Comparison of ENCODE assay signal across 8 cellular contexts in genomic region chr11:66408488-66409214, GRCh38. TPM values are rescaled to one million over a fixed set of nuclear protein-coding genes. Genes with fewer than 3 reads are reported as not detected.
A peak's percentile ranks its signal among the peaks of the same experiment; 100 is the strongest.
DNase-seq lines count a peak whose midpoint lies in the region; ATAC-seq and TF ChIP-seq lines count a peak whose summit lies in the region.

No MANE protein-coding gene starts in this region.

- ATAC-seq in HG03565 (IDR thresholded peaks at IDR 0.05; ENCODE audit: unreplicated experiment): peak; percentile 60
- ATAC-seq in HG03196 (IDR thresholded peaks at IDR 0.05; ENCODE audit: unreplicated experiment): no peak

- peaks cover 0 to 3% (median 0%) of the 10 kb centered on the region in 4 donors for H3K4me1 ChIP-seq in liver (ENCODE audit: control insufficient read depth in 4 of 4, insufficient read depth in 4 of 4, low read length in 3 of 4)

- no peak overlapping the region for H3K9ac ChIP-seq in liver (ENCODE audit: low read depth in 1 of 2, low read length in 2 of 2)

- no peak overlapping the region for H3K4me3 ChIP-seq in liver (ENCODE audit: low read depth in 1 of 3, low read length in 3 of 3)

- H3K27me3 ChIP-seq in liver (ENCODE audit: control insufficient read depth in 4 of 4, insufficient read depth in 4 of 4, low read length in 3 of 4): peaks cover 0 to 4% (median under 1%) of the 10 kb centered on the region in 4 donors

- DNase-seq in GDM1 (lab: John Stamatoyannopoulos, UW): peak; percentile 63
- peak; percentile 87 for DNase-seq in NCI-H748 treated with DMSO at 0.1 percent for 48 hours (lab: John Stamatoyannopoulos, UW)
- peak; percentile 86 to 99 for DNase-seq in activated CD4-positive, alpha-beta T cell treated with anti-CD3 and anti-CD28 coated beads, Interleukin-2, amount 50 U/mL, for 24 hours (ENCODE audit: low read depth in 1 of 2, low spot score in 1 of 2)
- peak; percentile 62 to 81 for DNase-seq in dermis microvascular lymphatic vessel endothelial cell (ENCODE audit: low read depth in 2 of 2)
- peak; percentile 94 for DNase-seq in stimulated activated CD4-positive, alpha-beta T cell treated with anti-CD3 and anti-CD28 coated beads, Interleukin-4, amount 100 ng/mL, for 1 hour

- H3K36me3 ChIP-seq in liver (ENCODE audit: control insufficient read depth in 4 of 4, insufficient read depth in 3 of 4, low read depth in 1 of 4, low read length in 3 of 4): no peaks in the 10 kb centered on the region

- WGBS in liver: 2% methylated on average over 63 of the region's 63 CpGs

- TF ChIP-seq RAD21 in liver (IDR thresholded peaks at IDR 0.05): peak; percentile 98 to 99

- no peaks in the 10 kb centered on the region for H3K9me3 ChIP-seq in liver (ENCODE audit: control insufficient read depth in 4 of 4, low read length in 3 of 4)

- peak; percentile 100 for TF ChIP-seq CTCF in liver (IDR thresholded peaks at IDR 0.05; ENCODE audit: low read depth, low read length, missing input control)

- H3K27ac ChIP-seq in liver (ENCODE audit: low read depth in 1 of 2, low read length in 2 of 2): no peak overlapping the region

TF ChIP-seq in liver, 16 proteins besides CTCF, POLR2A, EP300 and RAD21:
- peak; percentile 93 for TF ChIP-seq REST (IDR thresholded peaks at IDR 0.05)
- TF ChIP-seq FOXA1 (IDR thresholded peaks at IDR 0.05): no peak

RNA-seq across cellular contexts. Expression of gene NPAS4, which starts 12.2 kb away (rescaled TPM):
- total RNA-seq in dermis microvascular lymphatic vessel endothelial cell (not detected in 2 replicates), liver (not detected)
- polyA plus RNA-seq in liver: under 1 TPM in 1 of 2 donors, not detected in 1; 0.01 TPM

RNA-seq across cellular contexts. Expression of gene MRPL11, which starts 30.0 kb away (rescaled TPM):
- total RNA-seq in dermis microvascular lymphatic vessel endothelial cell (29.2 and 37.5 TPM in 2 replicates), liver (10 to 100 TPM; 18.0 to 24.7 TPM)
- polyA plus RNA-seq in liver: 10 to 100 TPM; 39.9 to 45.6 TPM

RNA-seq across cellular contexts. Expression of gene SLC29A2, which starts 37.1 kb away (rescaled TPM):
- total RNA-seq in dermis microvascular lymphatic vessel endothelial cell (0.77 and 1.0 TPM in 2 replicates), liver (1 to 10 TPM; 1.5 to 3.3 TPM)
- 1 to 10 TPM; 1.2 to 1.6 TPM for polyA plus RNA-seq in liver

RNA-seq across cellular contexts. Expression of gene PELI3, which starts 58.1 kb away (rescaled TPM):
- 3.3 and 5.9 TPM in 2 replicates for total RNA-seq in dermis microvascular lymphatic vessel endothelial cell
- total RNA-seq in liver: 1 to 10 TPM; 1.9 to 5.4 TPM
- 1 to 10 TPM; 1.7 to 2.4 TPM for polyA plus RNA-seq in liver
